Comparison of ENCODE assay signal across 16 cellular contexts in genomic region chr10:1367938-1368697, GRCh38.
DNase-seq lines count a peak whose midpoint lies in the region; ATAC-seq, FAIRE-seq and TF ChIP-seq lines count a peak whose summit lies in the region.
"Had no signal": no experiment of that assay in that cellular context is flagged by ENCODE, and none has a peak within 500 bp of the region (broad histone marks: within the 10 kb centered on the region; RNA-seq: fewer than 3 reads in every experiment).

No MANE protein-coding gene starts in this region.

- H2BK15ac ChIP-seq in H1 (ENCODE audit: low read length), result no peak overlapping the region

- H2BK5ac ChIP-seq in H1 (ENCODE audit: low read depth, low read length), result peak overlapping the region; percentile 4; the same call in 1 of the 2 replicates

- TF ChIP-seq POLR2A in H1 (IDR thresholded peaks at IDR 0.05; ENCODE audit: control extremely low read depth in 1 of 2, low read depth in 2 of 2, low read length in 2 of 2) (no peak), stomach (IDR thresholded peaks at IDR 0.05) (no peak)

- H3K79me2 ChIP-seq in H1 (ENCODE audit: control insufficient read depth in 1 of 2, insufficient read depth in 2 of 2, low read length in 2 of 2), result no peaks in the 10 kb centered on the region
- no peaks in the 10 kb centered on the region for H3K79me2 ChIP-seq in neural progenitor cell (ENCODE audit: low read depth)

- no peak overlapping the region for H3K14ac ChIP-seq in H1 (ENCODE audit: insufficient read length)

- TF ChIP-seq RAD21 in H1 (IDR thresholded peaks at IDR 0.05 in 1 of 2, conservative IDR thresholded peaks at IDR 0.05 in 1 of 2; ENCODE audit: low read depth in 2 of 2, low read length in 2 of 2), result no peak

- H3K36me3 ChIP-seq in BLaER1 (no peaks in the 10 kb centered on the region), H1 (ENCODE audit: control insufficient read depth in 2 of 4, insufficient read depth in 4 of 4, low read length in 3 of 4) (no peaks in the 10 kb centered on the region), neural progenitor cell (no peaks in the 10 kb centered on the region), stomach (no peaks in the 10 kb centered on the region)
- H3K36me3 ChIP-seq: MG63, SJCRH30 had no signal

- peak overlapping the region; percentile 34; the same call in 1 of the 2 replicates for H2BK20ac ChIP-seq in H1 (ENCODE audit: low read length)

- no peak overlapping the region for H3K56ac ChIP-seq in H1 (replicated peaks; ENCODE audit: insufficient read length, low read depth, low read length)

- H3K9me3 Mint-ChIP-seq in neural progenitor cell (no peaks in the 10 kb centered on the region), natural killer cell (no peaks in the 10 kb centered on the region)

- H2AFZ ChIP-seq in H1 (ENCODE audit: low read length) (no peak overlapping the region), neural progenitor cell (replicated peaks) (peak overlapping the region; percentile 89)
- H2AFZ ChIP-seq: GM23248, PC-9 had no signal

- peak overlapping the region; percentile 81; the same call in 1 of the 2 replicates for H2BK12ac ChIP-seq in H1 (ENCODE audit: low read depth, low read length)

- H3K9me3 ChIP-seq in BLaER1 (peaks cover 13% of the 10 kb centered on the region), H1 (ENCODE audit: insufficient read depth in 2 of 2, low read depth in 1 of 2, low read length in 1 of 2) (no peaks in the 10 kb centered on the region), neural progenitor cell (ENCODE audit: low read depth) (no peaks in the 10 kb centered on the region), stomach (peaks cover 0 to 9% (median 0%) of the 10 kb centered on the region in 4 donors)
- H3K9me3 ChIP-seq: MG63, SJCRH30 had no signal

- POLR2A ChIA-PET in H1 (lab: Charles Lee; ENCODE audit: partially characterized antibody), result interaction anchor here (1.0 to 1.5 kb wide), 2 partner anchors 8 to 74 kb away, joined by 5 read pairs; no protein-coding TSS in a partner anchor

- H3K36me3 Mint-ChIP-seq in neural progenitor cell (no peaks in the 10 kb centered on the region), natural killer cell (no peaks in the 10 kb centered on the region)

- no peak for TF ChIP-seq EP300 in H1 (IDR thresholded peaks at IDR 0.05; ENCODE audit: borderline replicate concordance in 1 of 2, low read depth in 2 of 2, low read length in 2 of 2)
- no peak for TF ChIP-seq EP300 in stomach (IDR thresholded peaks at IDR 0.05)

- 85% methylated on average over 22 of the region's 22 CpGs; no CpG with 5 or more reads in 1 of the 2 experiments for WGBS in H1 (ENCODE audit: extremely low coverage in 1 of 2, insufficient coverage in 1 of 2, insufficient read length in 1 of 2, insufficient replicate concordance in 2 of 2, low coverage in 1 of 2, low lambda C conversion rate in 2 of 2, missing lambda C conversion rate in 1 of 2), 2 experiments
- 90 to 92% (median 92%) methylated on average over 21 to 22 of the region's 22 CpGs for WGBS in stomach, 5 donors

- H3K27me3 ChIP-seq in BLaER1 (no peaks in the 10 kb centered on the region), H1 (replicated peaks in 1 of 4; ENCODE audit: control insufficient read depth in 3 of 4, extremely low read depth in 1 of 4, insufficient read depth in 3 of 4, low read length in 3 of 4) (no peaks in the 10 kb centered on the region), neural progenitor cell (no peaks in the 10 kb centered on the region), stomach (peaks cover 0 to 10% (median 0%) of the 10 kb centered on the region in 3 donors)
- H3K27me3 ChIP-seq: SJCRH30 had no signal

- H3K23ac ChIP-seq in H1 (ENCODE audit: insufficient read length), result no peak overlapping the region

- no peak overlapping the region for H4K8ac ChIP-seq in H1 (ENCODE audit: extremely low read depth, insufficient read depth, low read length)

- no peak overlapping the region for H3K4me3 Mint-ChIP-seq in neural progenitor cell
- no peak overlapping the region for H3K4me3 Mint-ChIP-seq in natural killer cell

- CTCF ChIA-PET in H1 (lab: Charles Lee; ENCODE audit: partially characterized antibody), result interaction anchor here (0.6 to 3.0 kb wide), 49 partner anchors 8 to 1548 kb away, joined by 3 to 25 read pairs (median 4); no protein-coding TSS in a partner anchor

- intact Hi-C loops in natural killer cell (cut with micrococcal nuclease) (no loop called here), stomach (cut with DNase I; ENCODE audit: low total_unique reads) (no loop called here)

- peak overlapping the region; percentile 12 for H3K4ac ChIP-seq in H1 (replicated peaks; ENCODE audit: insufficient read length, low read depth, low read length)

- H3K4me2 ChIP-seq in BLaER1 (peak overlapping the region; percentile 81; the same call in 1 of the 2 replicates), H1 (ENCODE audit: insufficient read depth in 1 of 2, low read depth in 2 of 2, low read length in 2 of 2) (no peak overlapping the region), neural progenitor cell (no peak overlapping the region)
- H3K4me2 ChIP-seq: PC-9 had no signal

- H3K9ac ChIP-seq in BLaER1, result no peak overlapping the region
- no peak overlapping the region for H3K9ac ChIP-seq in H1 (replicated peaks in 1 of 4; ENCODE audit: extremely low read depth in 1 of 4, low read depth in 3 of 4, low read length in 3 of 4)
- no peak overlapping the region for H3K9ac ChIP-seq in neural progenitor cell
- H3K9ac ChIP-seq: GM23248 had no signal

- FAIRE-seq in H1 (lab: Jason Lieb, UNC), result no peak

- H3K23me2 ChIP-seq in H1 (ENCODE audit: low read depth, low read length), result no peaks in the 10 kb centered on the region

- H3K79me1 ChIP-seq in H1 (ENCODE audit: low read depth, low read length), result no peaks in the 10 kb centered on the region

- H3K27ac Mint-ChIP-seq in neural progenitor cell (peak overlapping the region; percentile 50), natural killer cell (no peak overlapping the region)

- peak overlapping the region; percentile 81 for H3K18ac ChIP-seq in H1 (ENCODE audit: extremely low read depth, low read length)

- H3K27ac ChIP-seq in BLaER1 (no peak overlapping the region), H1 (ENCODE audit: low read depth, low read length) (no peak overlapping the region), neural progenitor cell (no peak overlapping the region), caudate nucleus (ENCODE audit: low read depth, low read length) (no peak overlapping the region), stomach (no peak overlapping the region)
- H3K27ac ChIP-seq: GM23248, PC-9, SJCRH30 had no signal

- H2BK120ac ChIP-seq in H1 (replicated peaks; ENCODE audit: low read depth, low read length), result no peak overlapping the region

- H3K4me3 ChIP-seq in BLaER1, result no peak overlapping the region
- no peak overlapping the region for H3K4me3 ChIP-seq in H1 (ENCODE audit: extremely low read depth in 1 of 4, insufficient read depth in 2 of 4, low read depth in 3 of 4, low read length in 4 of 4)
- H3K4me3 ChIP-seq in neural progenitor cell, result no peak overlapping the region
- H3K4me3 ChIP-seq in stomach, result no peak overlapping the region
- H3K4me3 ChIP-seq: GM23248, MG63, PC-9, SJCRH30 had no signal

- H3K4me1 Mint-ChIP-seq in neural progenitor cell, result peaks cover 18% of the 10 kb centered on the region
- H3K4me1 Mint-ChIP-seq in natural killer cell, result no peaks in the 10 kb centered on the region

- DNase-seq in D341Med (ENCODE audit: low spot score) (peak; percentile 14), H1 (ENCODE audit: low read depth in 1 of 2, low spot score in 2 of 2) (peak in 1 of 2 experiments; percentile 43), neural progenitor cell (ENCODE audit: low spot score) (no peak), natural killer cell (no peak), caudate nucleus (lab: John Stamatoyannopoulos, UW) (no peak), stomach (no peak)
- DNase-seq: AML-193, IMR-90, NCI-H1092, NCI-H2081, NCI-H510A treated with DMSO at 0.1 percent for 48 hours had no signal

- H3K4me1 ChIP-seq in BLaER1, result peaks cover 25% of the 10 kb centered on the region
- H3K4me1 ChIP-seq in H1 (replicated peaks in 1 of 4; ENCODE audit: control insufficient read depth in 3 of 4, insufficient read depth in 4 of 4, low read length in 3 of 4), result peaks cover 0 to 6% (median 4%) of the 10 kb centered on the region in 4 experiments; a peak in 5 of 7 replicates
- H3K4me1 ChIP-seq in neural progenitor cell, result peaks cover 9% of the 10 kb centered on the region
- no peaks in the 10 kb centered on the region for H3K4me1 ChIP-seq in stomach
- H3K4me1 ChIP-seq: SJCRH30 had no signal

- TF ChIP-seq CTCF in H1 (IDR thresholded peaks at IDR 0.05; ENCODE audit: control extremely low read depth in 1 of 3, insufficient read depth in 1 of 3, low read depth in 1 of 3, low read length in 3 of 3) (no peak), neural progenitor cell (IDR thresholded peaks at IDR 0.05) (no peak), natural killer cell (IDR thresholded peaks at IDR 0.05) (no peak), stomach (IDR thresholded peaks at IDR 0.05) (no peak)

- H2AK5ac ChIP-seq in H1 (ENCODE audit: low read depth, low read length), result no peak overlapping the region; the same call in 1 of the 2 replicates

- H4K20me1 ChIP-seq in BLaER1, result no peaks in the 10 kb centered on the region
- H4K20me1 ChIP-seq in H1 (replicated peaks in 1 of 2; ENCODE audit: control insufficient read depth in 1 of 2, insufficient read depth in 2 of 2, low read length in 2 of 2), result no peaks in the 10 kb centered on the region
- H4K20me1 ChIP-seq in neural progenitor cell (ENCODE audit: low read depth), result no peaks in the 10 kb centered on the region

- ATAC-seq in natural killer cell, result no peak

- peak overlapping the region; percentile 92 for H4K91ac ChIP-seq in H1 (replicated peaks; ENCODE audit: insufficient read length, low read length)

- H3K27me3 Mint-ChIP-seq in neural progenitor cell (ENCODE audit: insufficient read depth, low read depth), result peaks cover 2% of the 10 kb centered on the region
- H3K27me3 Mint-ChIP-seq in natural killer cell (ENCODE audit: low read depth in 2 of 2), result peaks cover 21 to 28% of the 10 kb centered on the region in 2 donors

- H4K5ac ChIP-seq in H1 (ENCODE audit: insufficient read length, low read depth, low read length), result no peak overlapping the region

- peaks cover 6% of the 10 kb centered on the region for H3F3A ChIP-seq in neural progenitor cell (ENCODE audit: low read depth)

TF ChIP-seq in H1, 55 proteins besides CTCF, POLR2A, EP300 and RAD21 (continues in another document):
- TF ChIP-seq CBX8 (IDR thresholded peaks at IDR 0.05; ENCODE audit: borderline replicate concordance, low read depth, low read length) (no peak), POU5F1 (IDR thresholded peaks at IDR 0.05; ENCODE audit: low read depth, low read length) (no peak), BACH1 (IDR thresholded peaks at IDR 0.05; ENCODE audit: low read length) (no peak)
